In genomic region chr1:1471389-1472045, GRCh38 we compare ENCODE assay signal across 1 cellular context.
TF ChIP-seq lines count a peak whose summit lies in the region.

Gene ATAD3B (plus strand): TSS chr1:1471765. CDS start chr1:1471885, 120 bp downstream.

TF ChIP-seq in WTC11, 78 proteins besides CTCF, POLR2A, EP300 and RAD21 (continued from another document):
- TF ChIP-seq, protein P1, sequence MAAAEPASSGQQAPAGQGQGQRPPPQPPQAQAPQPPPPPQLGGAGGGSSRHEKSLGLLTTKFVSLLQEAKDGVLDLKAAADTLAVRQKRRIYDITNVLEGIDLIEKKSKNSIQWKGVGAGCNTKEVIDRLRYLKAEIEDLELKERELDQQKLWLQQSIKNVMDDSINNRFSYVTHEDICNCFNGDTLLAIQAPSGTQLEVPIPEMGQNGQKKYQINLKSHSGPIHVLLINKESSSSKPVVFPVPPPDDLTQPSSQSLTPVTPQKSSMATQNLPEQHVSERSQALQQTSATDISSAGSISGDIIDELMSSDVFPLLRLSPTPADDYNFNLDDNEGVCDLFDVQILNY (CRISPR knock-in tag; IDR thresholded peaks at IDR 0.05): peak; percentile 95
- TF ChIP-seq, protein P2, sequence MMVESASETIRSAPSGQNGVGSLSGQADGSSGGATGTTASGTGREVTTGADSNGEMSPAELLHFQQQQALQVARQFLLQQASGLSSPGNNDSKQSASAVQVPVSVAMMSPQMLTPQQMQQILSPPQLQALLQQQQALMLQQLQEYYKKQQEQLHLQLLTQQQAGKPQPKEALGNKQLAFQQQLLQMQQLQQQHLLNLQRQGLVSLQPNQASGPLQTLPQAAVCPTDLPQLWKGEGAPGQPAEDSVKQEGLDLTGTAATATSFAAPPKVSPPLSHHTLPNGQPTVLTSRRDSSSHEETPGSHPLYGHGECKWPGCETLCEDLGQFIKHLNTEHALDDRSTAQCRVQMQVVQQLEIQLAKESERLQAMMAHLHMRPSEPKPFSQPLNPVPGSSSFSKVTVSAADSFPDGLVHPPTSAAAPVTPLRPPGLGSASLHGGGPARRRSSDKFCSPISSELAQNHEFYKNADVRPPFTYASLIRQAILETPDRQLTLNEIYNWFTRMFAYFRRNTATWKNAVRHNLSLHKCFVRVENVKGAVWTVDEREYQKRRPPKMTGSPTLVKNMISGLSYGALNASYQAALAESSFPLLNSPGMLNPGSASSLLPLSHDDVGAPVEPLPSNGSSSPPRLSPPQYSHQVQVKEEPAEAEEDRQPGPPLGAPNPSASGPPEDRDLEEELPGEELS (CRISPR knock-in tag; IDR thresholded peaks at IDR 0.05): peak; percentile 76; the same call in 1 of the 2 replicates
- TF ChIP-seq HMGXB4 (CRISPR knock-in tag; IDR thresholded peaks at IDR 0.05) (0 out of 2 replicates have a peak, but pooled peaks have one; percentile 42), FOXK1 (CRISPR knock-in tag; IDR thresholded peaks at IDR 0.05) (peak; percentile 98), ZNF396 (CRISPR knock-in tag; IDR thresholded peaks at IDR 0.05; ENCODE audit: borderline replicate concordance) (no peak), NFYB (CRISPR knock-in tag; conservative IDR thresholded peaks at IDR 0.05; ENCODE audit: low read depth) (peak; percentile 96), USF2 (CRISPR knock-in tag; IDR thresholded peaks at IDR 0.05) (peak; percentile 57), ZBTB43 (CRISPR knock-in tag; IDR thresholded peaks at IDR 0.05) (no peak), NR1H2 (CRISPR knock-in tag; IDR thresholded peaks at IDR 0.05) (no peak), IRF2 (CRISPR knock-in tag; IDR thresholded peaks at IDR 0.05; ENCODE audit: borderline replicate concordance, low read depth) (no peak), GTF2I (CRISPR knock-in tag; conservative IDR thresholded peaks at IDR 0.05) (no peak), RORB (CRISPR knock-in tag; IDR thresholded peaks at IDR 0.05) (no peak), MYBL2 (CRISPR knock-in tag; IDR thresholded peaks at IDR 0.05) (no peak), NFE2L1 (CRISPR knock-in tag; IDR thresholded peaks at IDR 0.05) (no peak), PRRX2 (CRISPR knock-in tag; IDR thresholded peaks at IDR 0.05) (no peak), ZSCAN18 (CRISPR knock-in tag; IDR thresholded peaks at IDR 0.05) (no peak), TEAD4 (CRISPR knock-in tag; IDR thresholded peaks at IDR 0.05) (0 out of 2 replicates have a peak, but pooled peaks have one; percentile 40), ZBTB21 (CRISPR knock-in tag; IDR thresholded peaks at IDR 0.05; ENCODE audit: borderline replicate concordance) (peak; percentile 63; the same call in 1 of the 2 replicates), ZNF423 (CRISPR knock-in tag; IDR thresholded peaks at IDR 0.05) (no peak), USF1 (CRISPR knock-in tag; IDR thresholded peaks at IDR 0.05) (peak; percentile 65; the same call in 1 of the 2 replicates), E2F4 (CRISPR knock-in tag; IDR thresholded peaks at IDR 0.05; ENCODE audit: borderline replicate concordance, low read depth) (peak; percentile 77), ELF4 (CRISPR knock-in tag; IDR thresholded peaks at IDR 0.05; ENCODE audit: low read depth) (no peak), EMX1 (CRISPR knock-in tag; IDR thresholded peaks at IDR 0.05) (no peak), TEAD1 (CRISPR knock-in tag; IDR thresholded peaks at IDR 0.05) (peak; percentile 71; the same call in 1 of the 2 replicates), TCF7 (CRISPR knock-in tag; IDR thresholded peaks at IDR 0.05; ENCODE audit: low read depth) (no peak), ZNF121 (CRISPR knock-in tag; IDR thresholded peaks at IDR 0.05) (no peak)
- TF ChIP-seq, protein P3, sequence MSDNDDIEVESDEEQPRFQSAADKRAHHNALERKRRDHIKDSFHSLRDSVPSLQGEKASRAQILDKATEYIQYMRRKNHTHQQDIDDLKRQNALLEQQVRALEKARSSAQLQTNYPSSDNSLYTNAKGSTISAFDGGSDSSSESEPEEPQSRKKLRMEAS (CRISPR knock-in tag; IDR thresholded peaks at IDR 0.05): peak; percentile 92
- TF ChIP-seq, protein P4, sequence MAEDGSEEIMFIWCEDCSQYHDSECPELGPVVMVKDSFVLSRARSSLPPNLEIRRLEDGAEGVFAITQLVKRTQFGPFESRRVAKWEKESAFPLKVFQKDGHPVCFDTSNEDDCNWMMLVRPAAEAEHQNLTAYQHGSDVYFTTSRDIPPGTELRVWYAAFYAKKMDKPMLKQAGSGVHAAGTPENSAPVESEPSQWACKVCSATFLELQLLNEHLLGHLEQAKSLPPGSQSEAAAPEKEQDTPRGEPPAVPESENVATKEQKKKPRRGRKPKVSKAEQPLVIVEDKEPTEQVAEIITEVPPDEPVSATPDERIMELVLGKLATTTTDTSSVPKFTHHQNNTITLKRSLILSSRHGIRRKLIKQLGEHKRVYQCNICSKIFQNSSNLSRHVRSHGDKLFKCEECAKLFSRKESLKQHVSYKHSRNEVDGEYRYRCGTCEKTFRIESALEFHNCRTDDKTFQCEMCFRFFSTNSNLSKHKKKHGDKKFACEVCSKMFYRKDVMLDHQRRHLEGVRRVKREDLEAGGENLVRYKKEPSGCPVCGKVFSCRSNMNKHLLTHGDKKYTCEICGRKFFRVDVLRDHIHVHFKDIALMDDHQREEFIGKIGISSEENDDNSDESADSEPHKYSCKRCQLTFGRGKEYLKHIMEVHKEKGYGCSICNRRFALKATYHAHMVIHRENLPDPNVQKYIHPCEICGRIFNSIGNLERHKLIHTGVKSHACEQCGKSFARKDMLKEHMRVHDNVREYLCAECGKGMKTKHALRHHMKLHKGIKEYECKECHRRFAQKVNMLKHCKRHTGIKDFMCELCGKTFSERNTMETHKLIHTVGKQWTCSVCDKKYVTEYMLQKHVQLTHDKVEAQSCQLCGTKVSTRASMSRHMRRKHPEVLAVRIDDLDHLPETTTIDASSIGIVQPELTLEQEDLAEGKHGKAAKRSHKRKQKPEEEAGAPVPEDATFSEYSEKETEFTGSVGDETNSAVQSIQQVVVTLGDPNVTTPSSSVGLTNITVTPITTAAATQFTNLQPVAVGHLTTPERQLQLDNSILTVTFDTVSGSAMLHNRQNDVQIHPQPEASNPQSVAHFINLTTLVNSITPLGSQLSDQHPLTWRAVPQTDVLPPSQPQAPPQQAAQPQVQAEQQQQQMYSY (CRISPR knock-in tag; IDR thresholded peaks at IDR 0.05): no peak
- TF ChIP-seq, protein P5, sequence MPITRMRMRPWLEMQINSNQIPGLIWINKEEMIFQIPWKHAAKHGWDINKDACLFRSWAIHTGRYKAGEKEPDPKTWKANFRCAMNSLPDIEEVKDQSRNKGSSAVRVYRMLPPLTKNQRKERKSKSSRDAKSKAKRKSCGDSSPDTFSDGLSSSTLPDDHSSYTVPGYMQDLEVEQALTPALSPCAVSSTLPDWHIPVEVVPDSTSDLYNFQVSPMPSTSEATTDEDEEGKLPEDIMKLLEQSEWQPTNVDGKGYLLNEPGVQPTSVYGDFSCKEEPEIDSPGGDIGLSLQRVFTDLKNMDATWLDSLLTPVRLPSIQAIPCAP (CRISPR knock-in tag; IDR thresholded peaks at IDR 0.05): no peak
- TF ChIP-seq, protein P6, sequence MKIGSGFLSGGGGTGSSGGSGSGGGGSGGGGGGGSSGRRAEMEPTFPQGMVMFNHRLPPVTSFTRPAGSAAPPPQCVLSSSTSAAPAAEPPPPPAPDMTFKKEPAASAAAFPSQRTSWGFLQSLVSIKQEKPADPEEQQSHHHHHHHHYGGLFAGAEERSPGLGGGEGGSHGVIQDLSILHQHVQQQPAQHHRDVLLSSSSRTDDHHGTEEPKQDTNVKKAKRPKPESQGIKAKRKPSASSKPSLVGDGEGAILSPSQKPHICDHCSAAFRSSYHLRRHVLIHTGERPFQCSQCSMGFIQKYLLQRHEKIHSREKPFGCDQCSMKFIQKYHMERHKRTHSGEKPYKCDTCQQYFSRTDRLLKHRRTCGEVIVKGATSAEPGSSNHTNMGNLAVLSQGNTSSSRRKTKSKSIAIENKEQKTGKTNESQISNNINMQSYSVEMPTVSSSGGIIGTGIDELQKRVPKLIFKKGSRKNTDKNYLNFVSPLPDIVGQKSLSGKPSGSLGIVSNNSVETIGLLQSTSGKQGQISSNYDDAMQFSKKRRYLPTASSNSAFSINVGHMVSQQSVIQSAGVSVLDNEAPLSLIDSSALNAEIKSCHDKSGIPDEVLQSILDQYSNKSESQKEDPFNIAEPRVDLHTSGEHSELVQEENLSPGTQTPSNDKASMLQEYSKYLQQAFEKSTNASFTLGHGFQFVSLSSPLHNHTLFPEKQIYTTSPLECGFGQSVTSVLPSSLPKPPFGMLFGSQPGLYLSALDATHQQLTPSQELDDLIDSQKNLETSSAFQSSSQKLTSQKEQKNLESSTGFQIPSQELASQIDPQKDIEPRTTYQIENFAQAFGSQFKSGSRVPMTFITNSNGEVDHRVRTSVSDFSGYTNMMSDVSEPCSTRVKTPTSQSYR (CRISPR knock-in tag; IDR thresholded peaks at IDR 0.05): no peak
TF ChIP-seq in WTC11: peak in this region for 18.
